24 cellular contexts compared by ENCODE assay signal in the genomic region with DNA sequence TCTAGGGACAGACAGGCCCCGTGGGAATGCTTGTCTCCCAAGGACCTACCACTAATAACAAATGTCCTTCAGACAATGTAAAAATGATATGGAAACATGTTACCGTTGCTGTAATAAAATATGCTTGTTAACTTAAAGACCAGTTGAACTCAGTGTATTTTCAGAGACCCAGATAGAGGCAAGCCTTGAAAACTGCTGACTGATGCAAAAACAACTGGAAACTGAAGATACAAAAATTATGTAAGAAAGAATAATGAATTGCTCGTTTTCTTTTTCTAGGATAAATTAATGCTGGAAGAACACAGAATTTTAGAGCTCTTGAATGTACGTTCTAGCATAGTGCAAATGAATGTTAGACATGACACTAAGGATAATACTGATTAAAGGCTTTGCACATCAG.
"Had no signal": no experiment of that assay in that cellular context is flagged by ENCODE, and none has a peak within 500 bp of the region (broad histone marks: within the 10 kb centered on the region; RNA-seq: fewer than 3 reads in every experiment).

No MANE protein-coding gene starts in this region.

- H3K27me3 ChIP-seq: SJSA1 had no signal

- H3K27ac ChIP-seq: SJSA1, SK-N-MC had no signal

- H3K9me3 ChIP-seq: SJSA1 had no signal

- H3K4me1 ChIP-seq: SJSA1 had no signal

- H3K4me3 ChIP-seq: SJSA1, SK-N-MC had no signal

- FAIRE-seq: RCC 7860 had no signal

- H3K36me3 ChIP-seq: SJSA1 had no signal

- DNase-seq: KBM-7; NCI-H1092; NCI-H1105 treated with DMSO at 0.1 percent for 48 hours; NCI-H1417 treated with DMSO at 0.1 percent for 48 hours; NCI-H146; NCI-H1694 treated with DMSO at 0.1 percent for 48 hours; NCI-H1930; NCI-H2081; NCI-H2107; NCI-H2171; NCI-H226; NCI-H446; NCI-H510A; NCI-H524 treated with DMSO at 0.1 percent for 48 hours; NCI-H69; NCI-H774; NK-92 treated with Interleukin-12 subunit alpha and Interleukin-12 subunit beta, amount 100 ng/mL, for 24 hours; OCI-M1; Right ventricle myocardium superior; RPMI8226; SIG-M5 had no signal
